In genomic region chr17:47539085-47539484, GRCh38 we compare ENCODE assay signal across 1 cellular context.
TF ChIP-seq lines count a peak whose summit lies in the region.
"Not testable (repeated sequence)": the region's sequence is repeated elsewhere in the genome, so short reads cannot be mapped to it uniquely, and the experiment has no call there.

No MANE protein-coding gene starts in this region.

TF ChIP-seq in K562, 482 proteins besides CTCF, POLR2A, EP300 and RAD21:
- TF ChIP-seq MYNN (IDR thresholded peaks at IDR 0.05) = peak; percentile 44; the same call in 1 of the 2 replicates
- TF ChIP-seq MYNN (CRISPR knock-in tag; IDR thresholded peaks at IDR 0.05) = not testable (repeated sequence)
